ENCODE assay signal across 17 cellular contexts in the genomic region with DNA sequence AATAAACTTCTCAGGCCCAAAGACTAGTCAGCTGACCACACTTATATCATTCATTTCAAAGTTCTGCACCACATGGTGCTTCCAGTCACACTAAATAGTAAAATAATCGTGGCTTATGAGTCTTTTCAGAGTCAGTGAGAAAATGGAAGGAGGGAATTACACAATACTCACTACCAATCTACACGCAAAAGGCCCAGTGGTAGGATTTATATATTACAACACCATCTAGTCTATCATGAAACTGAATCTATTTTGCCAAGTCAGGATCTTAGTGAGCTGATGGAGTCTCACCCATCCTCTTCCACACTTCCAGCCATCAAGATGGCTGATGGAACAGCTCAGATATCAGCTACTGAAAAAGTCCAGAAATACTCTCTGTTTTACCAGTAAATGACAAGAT. TPM values are rescaled to one million over a fixed set of nuclear protein-coding genes. Genes with fewer than 3 reads are reported as not detected.
DNase-seq lines count a peak whose midpoint lies in the region; ATAC-seq, FAIRE-seq and TF ChIP-seq lines count a peak whose summit lies in the region.
"Had no signal": no experiment of that assay in that cellular context is flagged by ENCODE, and none has a peak within 500 bp of the region (broad histone marks: within the 10 kb centered on the region; RNA-seq: fewer than 3 reads in every experiment).

No MANE protein-coding gene starts in this region.

- POLR2A ChIA-PET in A549 (lab: Yijun Ruan, JAX) = no interaction called here

- no peak overlapping the region for H3K4me2 ChIP-seq in A549

- TF ChIP-seq POLR2A in A549 (IDR thresholded peaks at IDR 0.05; ENCODE audit: low read length) (no peak), GM12892 (IDR thresholded peaks at IDR 0.05; ENCODE audit: low read depth, low read length) (no peak)

- H3K27ac ChIP-seq in A549 = no peak overlapping the region
- H3K27ac ChIP-seq: ascending aorta, SK-N-MC had no signal

- TF ChIP-seq CTCF in A549 (IDR thresholded peaks at IDR 0.05) = no peak
- no peak for TF ChIP-seq CTCF in fibroblast of villous mesenchyme (IDR thresholded peaks at IDR 0.05; ENCODE audit: insufficient read depth, low read depth, low read length)

- WGBS in A549 (ENCODE audit: missing lambda C conversion rate) = 86% methylated on average over 2 of the region's 2 CpGs

- no peaks in the 10 kb centered on the region for H3K9me3 ChIP-seq in A549
- H3K9me3 ChIP-seq: ascending aorta had no signal

- no peak for ATAC-seq in A549
- ATAC-seq: effector memory CD8-positive, alpha-beta T cell had no signal

- TF ChIP-seq RAD21 in A549 (conservative IDR thresholded peaks at IDR 0.05 in 1 of 2, IDR thresholded peaks at IDR 0.05 in 1 of 2) = no peak

- CTCF ChIA-PET in A549 (lab: Yijun Ruan, JAX) = interaction anchor here (1.1 kb wide), 1 partner anchor 20 kb away, joined by 4 read pairs; no protein-coding TSS in a partner anchor

- no peaks in the 10 kb centered on the region for H3K4me1 ChIP-seq in A549
- H3K4me1 ChIP-seq: ascending aorta had no signal

- no peak for FAIRE-seq in A549 (lab: Jason Lieb, UNC)
- FAIRE-seq in GM12892 (lab: Jason Lieb, UNC) = peak; percentile 42

- H3K4me3 ChIP-seq in A549 = no peak overlapping the region
- no peak overlapping the region for H3K4me3 ChIP-seq in fibroblast of villous mesenchyme (ENCODE audit: low read depth, low read length)
- H3K4me3 ChIP-seq: ascending aorta, SK-N-MC had no signal

- DNase-seq in A549 (ENCODE audit: low read depth in 1 of 2, low spot score in 1 of 2) (no peak), GM12892 (ENCODE audit: insufficient read length) (no peak), SIG-M5 treated with dmso at 0.1 percent for 504 hours (lab: John Stamatoyannopoulos, UW; ENCODE audit: unreplicated experiment) (peak; percentile 76), fibroblast of villous mesenchyme (ENCODE audit: low read depth) (peak; percentile 28), NCI-H187 treated with DMSO at 0.1 percent for 48 hours (lab: John Stamatoyannopoulos, UW) (no peak), GM19240 (ENCODE audit: insufficient read length, low spot score) (no peak), SW480 (ENCODE audit: low spot score) (no peak), epidermal melanocyte (ENCODE audit: insufficient read length, low spot score) (no peak)
- DNase-seq: activated CD4-positive, alpha-beta T cell treated with anti-CD3 and anti-CD28 coated beads for 1 hour; DND-41; effector memory CD8-positive, alpha-beta T cell; NCI-H1105 treated with DMSO at 0.1 percent for 48 hours; NCI-H2171; NCI-H69; stimulated activated CD4-positive, alpha-beta T cell treated with anti-CD3 and anti-CD28 coated beads, Interleukin-12 subunit alpha, Interleukin-12 subunit beta, amount 100 ng/mL, for 4 hours had no signal

- no peak for TF ChIP-seq EP300 in A549 (IDR thresholded peaks at IDR 0.05)

TF ChIP-seq in A549, 52 proteins besides CTCF, POLR2A, EP300 and RAD21:
- peak in 1 of 2 experiments; percentile 25; a peak in 1 of 4 replicates for TF ChIP-seq CEBPB (IDR thresholded peaks at IDR 0.05)
- TF ChIP-seq RCOR1 (IDR thresholded peaks at IDR 0.05; ENCODE audit: low read depth, low read length) = no peak
- peak; percentile 22 for TF ChIP-seq MAFK (IDR thresholded peaks at IDR 0.05; ENCODE audit: partially characterized antibody)

RNA-seq across cellular contexts. Expression of a gene that starts 21.9 kb away (rescaled TPM):
- polyA plus RNA-seq in A549 (2011; rRNA removed) (5.0 and 5.7 TPM in 2 replicates), A549 (2017; fragmentation: RNase III; extraction: RNeasy Plus Mini Kit Qiagen cat#74134 plus additional on column Dnase treatment) (1.3 to 1.8 TPM (median 1.4 TPM) in 3 replicates)
- 0.46 and 0.70 TPM in 2 replicates for polyA plus RNA-seq in A549 (2012; cell fraction: cytosol; rRNA removed)
- polyA plus RNA-seq in A549 (2012; cell fraction: nucleus; rRNA removed) = 1.3 and 2.2 TPM in 2 replicates
- 48.4 and 59.8 TPM in 2 replicates for polyA minus RNA-seq in A549 (2011; rRNA and poly(A)+ RNA removed)
- polyA plus RNA-seq in GM12892 (2012; ENCODE audit: missing spikeins) = 4.6 TPM
- total RNA-seq in fibroblast of villous mesenchyme = 7.7 and 10.4 TPM in 2 replicates

Comparison
In these comparisons a context has a peak if more than half of its experiments do, and no peak if none do; other contexts are left out.
1. DNase-seq: peak in SIG-M5 treated with dmso at 0.1 percent for 504 hours (single experiment) and fibroblast of villous mesenchyme (single experiment); none in A549 (0 of 2), GM12892 (single experiment), NCI-H187 treated with DMSO at 0.1 percent for 48 hours (single experiment), GM19240 (single experiment), SW480 (single experiment) and epidermal melanocyte (single experiment).